Comparison of ENCODE assay signal across 8 cellular contexts in the genomic region with DNA sequence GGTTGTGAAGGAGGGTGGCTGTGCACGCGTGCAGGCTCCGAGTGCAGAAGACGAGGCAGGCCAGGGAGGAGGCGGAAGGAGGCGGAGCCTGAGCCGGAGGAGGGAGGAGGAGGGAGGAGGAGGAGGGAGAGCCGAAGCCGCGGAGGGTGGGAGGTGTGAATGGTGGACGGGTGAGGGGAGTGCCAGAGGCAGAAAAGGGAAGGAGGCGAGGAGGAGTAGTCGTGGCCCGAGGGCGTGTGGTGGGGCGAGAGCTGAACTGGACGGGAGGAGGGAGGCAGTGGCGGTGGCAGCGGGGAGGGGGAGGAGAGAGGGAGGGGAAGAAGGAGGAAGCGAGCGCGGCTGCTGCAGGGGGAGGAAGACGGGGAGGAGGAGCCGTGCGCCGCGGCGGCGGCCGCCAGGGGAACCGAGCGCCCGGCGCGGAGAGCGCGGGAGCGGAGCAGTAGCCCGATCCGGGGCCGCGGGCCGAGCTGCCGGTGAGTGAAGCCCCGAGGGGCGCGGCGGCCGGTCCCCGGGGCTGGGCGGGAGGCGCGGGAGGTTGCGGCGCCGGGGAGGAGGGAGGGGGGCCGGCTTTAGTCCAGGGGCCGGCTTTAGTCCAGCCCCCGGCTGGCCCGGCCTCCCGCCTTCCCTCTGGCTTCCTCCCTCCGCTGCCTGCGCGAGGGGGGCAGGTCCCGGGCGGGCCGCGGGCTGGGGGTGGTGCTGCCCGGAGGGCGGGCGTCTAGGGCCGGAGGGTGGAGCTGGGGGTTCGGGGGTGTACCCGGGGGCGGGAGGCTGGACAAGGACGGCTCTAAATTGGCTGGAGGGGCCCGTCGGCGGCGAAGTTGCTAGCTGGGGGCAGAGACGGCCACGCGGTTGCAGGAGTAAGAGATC. TPM values are rescaled to one million over a fixed set of nuclear protein-coding genes. Genes with fewer than 3 reads are reported as not detected.
DNase-seq lines count a peak whose midpoint lies in the region; ATAC-seq and TF ChIP-seq lines count a peak whose summit lies in the region.

A gene (plus strand): TSS at position 815 of the 867 bp plus-strand sequence. CDS start 661 bp downstream, outside the sequence.

- TF ChIP-seq POLR2A in GM15510 (IDR thresholded peaks at IDR 0.05; ENCODE audit: borderline replicate concordance, extremely low read depth, insufficient read length), result peak; percentile 42

- intact Hi-C loops in T-helper 2 cell treated with Interferon-gamma antibody and Interleukin-4, amounts not matched to agents 100 ng/mL and 5 ng/mL, for 36 hours (cut with micrococcal nuclease), result loop anchor here (1.0 to 10.0 kb wide), 5 partner anchors 142 to 1908 kb away; a partner anchor contains a TSS

- peak; percentile 88 for ATAC-seq in HG02798 (IDR thresholded peaks at IDR 0.05; ENCODE audit: poor library complexity, unreplicated experiment)

- DNase-seq in NCI-H1436 treated with DMSO at 0.1 percent for 48 hours (lab: John Stamatoyannopoulos, UW), result peak; percentile 57
- peak in 57 of 58 donors; percentile 3 to 88 (median 70) for DNase-seq in anterior cingulate cortex (lab: John Stamatoyannopoulos, UW)
- peak; percentile 62 for DNase-seq in hepatic stellate cell (ENCODE audit: low spot score)
- DNase-seq in renal cortical epithelial cell (ENCODE audit: low read depth), result peak; percentile 30
- DNase-seq in OCI-M2 (lab: John Stamatoyannopoulos, UW; ENCODE audit: unreplicated experiment), result no peak

RNA-seq across cellular contexts. Expression of the gene that starts here (rescaled TPM):
- 19.1 and 23.3 TPM in 2 replicates for total RNA-seq in T-helper 2 cell treated with Interferon-gamma antibody and Interleukin-4, amounts not matched to agents 100 ng/mL and 5 ng/mL, for 36 hours
- 12.7 and 17.3 TPM in 2 replicates for total RNA-seq in renal cortical epithelial cell
